Comparison of ENCODE assay signal across 10 cellular contexts in the genomic region with DNA sequence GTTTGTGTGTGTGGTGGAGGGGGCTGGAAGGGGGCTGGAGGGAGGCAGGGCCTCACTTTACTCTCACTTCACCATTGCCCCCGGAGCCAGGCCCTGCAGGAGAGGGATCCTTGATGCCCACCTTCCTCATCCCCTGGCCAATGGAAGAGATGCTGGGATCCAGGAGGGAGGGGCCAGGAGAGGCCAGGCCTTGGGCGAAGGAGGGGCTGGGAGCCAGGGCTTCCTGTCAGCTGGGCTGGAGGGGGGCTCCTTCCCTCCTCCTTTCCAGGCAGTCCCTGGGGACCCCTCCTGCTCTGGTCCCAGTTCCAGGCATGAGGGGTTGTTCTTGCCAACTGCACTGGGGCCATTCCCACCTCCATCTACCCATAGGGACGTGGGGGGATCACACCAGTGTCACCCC. TPM values are rescaled to one million over a fixed set of nuclear protein-coding genes. Genes with fewer than 3 reads are reported as not detected.
DNase-seq lines count a peak whose midpoint lies in the region; ATAC-seq and TF ChIP-seq lines count a peak whose summit lies in the region.
"Had no signal": no experiment of that assay in that cellular context is flagged by ENCODE, and none has a peak within 500 bp of the region (broad histone marks: within the 10 kb centered on the region; RNA-seq: fewer than 3 reads in every experiment).

No MANE protein-coding gene starts in this region.

- DNase-seq in NCI-H2171 (lab: John Stamatoyannopoulos, UW) (peak; percentile 68), caudate nucleus (lab: John Stamatoyannopoulos, UW) (peak in 2 of 61 donors; percentile 21 to 48), left lung (no peak), transverse colon (no peak), NOMO-1 treated with dmso at 0.1 percent for 144 hours (lab: John Stamatoyannopoulos, UW; ENCODE audit: unreplicated experiment) (no peak)
- no peak for DNase-seq in activated CD4-positive, alpha-beta T cell treated with anti-CD3 and anti-CD28 coated beads, Interleukin-2, amount 10 ng/mL, durations not matched to agents 7 days and 5 days
- DNase-seq: NCI-H1048; stimulated activated CD4-positive, alpha-beta T cell treated with anti-CD3 and anti-CD28 coated beads, Interleukin-4, amount 100 ng/mL, for 4 hours had no signal

- H3K36me3 ChIP-seq in left lung (no peaks in the 10 kb centered on the region), transverse colon (no peaks in the 10 kb centered on the region)

- CTCF ChIA-PET in activated CD4-positive, alpha-beta T cell treated with anti-CD3 and anti-CD28 coated beads, Interleukin-2, amount 10 ng/mL, durations not matched to agents 7 days and 5 days (lab: Charles Lee): interaction anchor here (1.0 to 2.4 kb wide), 5 partner anchors 14 to 71 kb away, joined by 3 to 5 read pairs (median 4); no protein-coding TSS in a partner anchor

- H3K27ac Mint-ChIP-seq in activated CD4-positive, alpha-beta T cell treated with anti-CD3 and anti-CD28 coated beads, Interleukin-2, amount 10 ng/mL, durations not matched to agents 7 days and 5 days: no peak overlapping the region
- H3K27ac Mint-ChIP-seq: dendritic cell treated with granulocyte-macrophage colony-stimulating factor and Interleukin-4, amounts not matched to agents 40 ng/mL and 50 ng/mL, for 4 days had no signal

- TF ChIP-seq CTCF in left lung (IDR thresholded peaks at IDR 0.05) (no peak), transverse colon (IDR thresholded peaks at IDR 0.05) (no peak)

- in situ Hi-C loops in transverse colon (cut with MboI; ENCODE audit: low pct_ligation_motif_present in 1 of 4, low pct_unique_long_range_greater_than_20kb in 1 of 4, low sequenced_read_pairs in 3 of 4): no loop called here

- H3K27me3 Mint-ChIP-seq in activated CD4-positive, alpha-beta T cell treated with anti-CD3 and anti-CD28 coated beads, Interleukin-2, amount 10 ng/mL, durations not matched to agents 7 days and 5 days: peaks cover 3% of the 10 kb centered on the region

- no peak for ATAC-seq in left lung
- no peak for ATAC-seq in HG02840 (IDR thresholded peaks at IDR 0.05; ENCODE audit: low FRiP score, unreplicated experiment)

- no peak for TF ChIP-seq POLR2A in transverse colon (IDR thresholded peaks at IDR 0.05)

- H3K9me3 ChIP-seq in left lung: no peaks in the 10 kb centered on the region
- H3K9me3 ChIP-seq in transverse colon: no peaks in the 10 kb centered on the region

- intact Hi-C loops in left lung (cut with DNase I) (no loop called here), transverse colon (cut with DNase I; ENCODE audit: low total_unique reads) (no loop called here)

- H3K27ac ChIP-seq in caudate nucleus (ENCODE audit: low read depth, low read length): peak overlapping the region; percentile 87
- peak overlapping the region; percentile 8 to 82 for H3K27ac ChIP-seq in left lung
- peak overlapping the region; percentile 87 to 97 (median 96) for H3K27ac ChIP-seq in transverse colon

- no peak for TF ChIP-seq EP300 in transverse colon (IDR thresholded peaks at IDR 0.05; ENCODE audit: low read depth)

- peaks cover 31% of the 10 kb centered on the region for H3K4me1 Mint-ChIP-seq in activated CD4-positive, alpha-beta T cell treated with anti-CD3 and anti-CD28 coated beads, Interleukin-2, amount 10 ng/mL, durations not matched to agents 7 days and 5 days

- H3K36me3 Mint-ChIP-seq in activated CD4-positive, alpha-beta T cell treated with anti-CD3 and anti-CD28 coated beads, Interleukin-2, amount 10 ng/mL, durations not matched to agents 7 days and 5 days (ENCODE audit: low read depth): no peaks in the 10 kb centered on the region

- H3K4me1 ChIP-seq in left lung: peaks cover 42 to 67% of the 10 kb centered on the region in 2 donors
- peaks cover 45 to 84% (median 65%) of the 10 kb centered on the region in 4 donors for H3K4me1 ChIP-seq in transverse colon

- H3K4me3 ChIP-seq in left lung (no peak overlapping the region), transverse colon (no peak overlapping the region)

- POLR2A ChIA-PET in activated CD4-positive, alpha-beta T cell treated with anti-CD3 and anti-CD28 coated beads, Interleukin-2, amount 10 ng/mL, durations not matched to agents 7 days and 5 days (lab: Charles Lee): no interaction called here

- WGBS in transverse colon (ENCODE audit: low coverage in 1 of 2), 2 donors: 40 to 68% methylated on average over 1 to 3 of the region's 3 CpGs

- peaks cover 0 to 17% of the 10 kb centered on the region in 2 donors for H3K27me3 ChIP-seq in left lung
- no peaks in the 10 kb centered on the region for H3K27me3 ChIP-seq in transverse colon

- no peak overlapping the region for H3K4me3 Mint-ChIP-seq in activated CD4-positive, alpha-beta T cell treated with anti-CD3 and anti-CD28 coated beads, Interleukin-2, amount 10 ng/mL, durations not matched to agents 7 days and 5 days
- H3K4me3 Mint-ChIP-seq: dendritic cell treated with granulocyte-macrophage colony-stimulating factor and Interleukin-4, amounts not matched to agents 40 ng/mL and 50 ng/mL, for 4 days had no signal

- H3K9me3 Mint-ChIP-seq in activated CD4-positive, alpha-beta T cell treated with anti-CD3 and anti-CD28 coated beads, Interleukin-2, amount 10 ng/mL, durations not matched to agents 7 days and 5 days: no peaks in the 10 kb centered on the region
- H3K9me3 Mint-ChIP-seq: dendritic cell treated with granulocyte-macrophage colony-stimulating factor and Interleukin-4, amounts not matched to agents 40 ng/mL and 50 ng/mL, for 4 days had no signal

RNA-seq across cellular contexts. Expression of a gene that starts 5.7 kb away (rescaled TPM):
- total RNA-seq in left lung: 10 to 100 TPM; 35.5 to 38.0 TPM
- 10 to 100 TPM; 11.7 to 34.4 (median 21.3) TPM for total RNA-seq in transverse colon
- total RNA-seq in activated CD4-positive, alpha-beta T cell treated with anti-CD3 and anti-CD28 coated beads, Interleukin-2, amount 10 ng/mL, durations not matched to agents 7 days and 5 days: 10 to 100 TPM; 15.3 to 19.3 TPM

RNA-seq across cellular contexts. Expression of a gene that starts 36.7 kb away (rescaled TPM):
- total RNA-seq in left lung (100 to 1,000 TPM in 1 of 2 donors, 10 to 100 TPM in 1; 44.6 to 126 TPM), transverse colon (1 to 10 TPM; 2.2 to 8.8 (median 5.8) TPM)
- total RNA-seq in activated CD4-positive, alpha-beta T cell treated with anti-CD3 and anti-CD28 coated beads, Interleukin-2, amount 10 ng/mL, durations not matched to agents 7 days and 5 days: not detected

Comparison
In these comparisons a context has a peak if more than half of its experiments do, and no peak if none do; other contexts are left out.
1. H3K27ac ChIP-seq: peak in every context shown above with its lines; median percentile 96 in transverse colon; 87 in caudate nucleus; 45 in left lung.
2. RNA of a gene that starts 36.7 kb away (total RNA-seq): 44.6 to 126 TPM in left lung; 2.2 to 8.8 TPM in transverse colon and not detected in activated CD4-positive, alpha-beta T cell treated with anti-CD3 and anti-CD28 coated beads, Interleukin-2, amount 10 ng/mL, durations not matched to agents 7 days and 5 days; every median in the first group is over 4 times any median in the second.